14 cellular contexts compared by ENCODE assay signal in the genomic region with DNA sequence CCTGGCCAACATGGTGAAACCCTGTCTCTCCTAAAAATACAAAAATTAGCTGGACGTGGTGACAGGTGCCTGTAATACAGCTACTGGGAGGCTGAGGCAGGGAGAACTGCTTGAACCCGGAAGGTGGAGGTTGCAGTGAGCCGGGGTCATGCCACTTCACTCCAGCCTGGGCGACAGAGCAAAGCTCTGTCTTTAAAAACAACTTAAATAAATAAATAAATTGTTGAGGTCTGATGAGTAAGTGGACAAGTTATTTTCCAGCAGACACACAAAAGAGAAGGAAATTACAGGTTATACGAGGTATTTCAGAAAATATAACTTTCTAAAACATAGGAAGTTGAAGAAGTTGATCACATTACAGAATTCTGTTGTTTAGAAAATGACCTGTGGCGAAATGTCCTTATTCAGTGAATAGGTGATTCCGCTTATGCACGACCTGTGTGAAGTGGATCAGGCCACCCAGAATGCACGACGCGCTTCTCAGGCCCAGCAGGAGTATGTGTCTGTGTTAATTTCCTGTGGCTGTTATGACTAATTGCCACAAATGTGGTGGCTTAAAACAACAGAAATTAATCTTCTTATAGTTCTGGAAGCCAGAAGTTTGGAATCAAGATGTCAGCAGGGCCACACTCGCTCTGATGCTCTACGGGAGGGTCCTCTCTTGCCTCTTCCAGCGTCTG. TPM values are rescaled to one million over a fixed set of nuclear protein-coding genes. Genes with fewer than 3 reads are reported as not detected.
DNase-seq lines count a peak whose midpoint lies in the region; ATAC-seq and TF ChIP-seq lines count a peak whose summit lies in the region.
"Had no signal": no experiment of that assay in that cellular context is flagged by ENCODE, and none has a peak within 500 bp of the region (broad histone marks: within the 10 kb centered on the region; RNA-seq: fewer than 3 reads in every experiment).

No MANE protein-coding gene starts in this region.

- POLR2A ChIA-PET in activated CD8-positive, alpha-beta T cell treated with anti-CD3 and anti-CD28 coated beads for 36 hours (lab: Charles Lee) = no interaction called here
- POLR2A ChIA-PET in activated CD8-positive, alpha-beta T cell treated with anti-CD3 and anti-CD28 coated beads, Interleukin-2, amount 10 ng/mL, durations not matched to agents 7 days and 5 days (lab: Charles Lee) = no interaction called here
- POLR2A ChIA-PET in PC-3 (lab: Charles Lee; ENCODE audit: unreplicated experiment) = no interaction called here

- ATAC-seq in activated CD8-positive, alpha-beta T cell treated with anti-CD3 and anti-CD28 coated beads for 36 hours = peak; percentile 13
- ATAC-seq in activated CD8-positive, alpha-beta T cell treated with anti-CD3 and anti-CD28 coated beads, Interleukin-2, amount 10 ng/mL, durations not matched to agents 7 days and 5 days = no peak
- ATAC-seq in PC-3 = peak; percentile 24; the same call in 1 of the 2 replicates
- ATAC-seq in stimulated activated effector memory CD8-positive, alpha-beta T cell treated with anti-CD3 and anti-CD28 coated beads, Interleukin-12 subunit alpha, Interleukin-12 subunit beta, amount 100 ng/mL, for 72 hours = peak; percentile 82
- ATAC-seq: activated T-cell treated with anti-CD3 and anti-CD28 coated beads, Interleukin-2, amount 50 U/mL, for 4 hours; left colon had no signal

- no peaks in the 10 kb centered on the region for H4K20me1 ChIP-seq in PC-3 (ENCODE audit: low read length)

- H2AFZ ChIP-seq in PC-3 (ENCODE audit: low read length) = no peak overlapping the region

- H3F3A ChIP-seq in PC-3 (ENCODE audit: low read length, unreplicated experiment) = no peaks in the 10 kb centered on the region

- no peaks in the 10 kb centered on the region for H3K36me3 ChIP-seq in PC-3 (ENCODE audit: low read depth, low read length)
- peaks cover 0 to 24% (median 0%) of the 10 kb centered on the region in 3 donors for H3K36me3 ChIP-seq in esophagus squamous epithelium

- H3K4me3 Mint-ChIP-seq in activated CD8-positive, alpha-beta T cell treated with anti-CD3 and anti-CD28 coated beads for 36 hours = no peak overlapping the region
- H3K4me3 Mint-ChIP-seq in activated CD8-positive, alpha-beta T cell treated with anti-CD3 and anti-CD28 coated beads, Interleukin-2, amount 10 ng/mL, durations not matched to agents 7 days and 5 days = no peak overlapping the region
- H3K4me3 Mint-ChIP-seq in stimulated activated effector memory CD8-positive, alpha-beta T cell treated with anti-CD3 and anti-CD28 coated beads, Interleukin-12 subunit alpha, Interleukin-12 subunit beta, amount 100 ng/mL, for 72 hours = no peak overlapping the region
- H3K4me3 Mint-ChIP-seq: activated T-cell treated with anti-CD3 and anti-CD28 coated beads, Interleukin-2, amount 50 U/mL, for 4 hours had no signal

- H3K27me3 ChIP-seq in PC-3 (ENCODE audit: low read length) = no peaks in the 10 kb centered on the region
- no peaks in the 10 kb centered on the region for H3K27me3 ChIP-seq in esophagus squamous epithelium

- H3K4me1 Mint-ChIP-seq in activated CD8-positive, alpha-beta T cell treated with anti-CD3 and anti-CD28 coated beads for 36 hours (ENCODE audit: low read depth) = no peaks in the 10 kb centered on the region
- H3K4me1 Mint-ChIP-seq in activated CD8-positive, alpha-beta T cell treated with anti-CD3 and anti-CD28 coated beads, Interleukin-2, amount 10 ng/mL, durations not matched to agents 7 days and 5 days (ENCODE audit: low read depth) = peaks cover 5% of the 10 kb centered on the region
- no peaks in the 10 kb centered on the region for H3K4me1 Mint-ChIP-seq in stimulated activated effector memory CD8-positive, alpha-beta T cell treated with anti-CD3 and anti-CD28 coated beads, Interleukin-12 subunit alpha, Interleukin-12 subunit beta, amount 100 ng/mL, for 72 hours

- H3K4me1 ChIP-seq in PC-3 (ENCODE audit: insufficient read depth, low read length) (no peaks in the 10 kb centered on the region; the same call in 1 of the 2 replicates), esophagus squamous epithelium (peaks cover 0 to 4% (median 0%) of the 10 kb centered on the region in 3 donors)

- H3K27ac Mint-ChIP-seq in activated CD8-positive, alpha-beta T cell treated with anti-CD3 and anti-CD28 coated beads for 36 hours = no peak overlapping the region
- no peak overlapping the region for H3K27ac Mint-ChIP-seq in activated CD8-positive, alpha-beta T cell treated with anti-CD3 and anti-CD28 coated beads, Interleukin-2, amount 10 ng/mL, durations not matched to agents 7 days and 5 days
- H3K27ac Mint-ChIP-seq in stimulated activated effector memory CD8-positive, alpha-beta T cell treated with anti-CD3 and anti-CD28 coated beads, Interleukin-12 subunit alpha, Interleukin-12 subunit beta, amount 100 ng/mL, for 72 hours = no peak overlapping the region

- intact Hi-C loops in activated CD8-positive, alpha-beta T cell treated with anti-CD3 and anti-CD28 coated beads for 36 hours (cut with micrococcal nuclease) = no loop called here
- intact Hi-C loops in PC-3 (cut with micrococcal nuclease) (no loop called here), esophagus squamous epithelium (cut with DNase I) (no loop called here)

- no peak for TF ChIP-seq POLR2A in esophagus squamous epithelium (IDR thresholded peaks at IDR 0.05)

- H3K4me3 ChIP-seq in PC-3 (ENCODE audit: low read length) (no peak overlapping the region), choroid plexus epithelial cell (ENCODE audit: low read depth, low read length) (no peak overlapping the region), esophagus squamous epithelium (no peak overlapping the region)
- H3K4me3 ChIP-seq: coronary artery had no signal

- no TSS peak for BruUV-seq in PC-3 (replicated peaks; lab: Mats Ljungman, UMichigan)

- no peaks in the 10 kb centered on the region for H3K79me2 ChIP-seq in PC-3 (ENCODE audit: low read length)

- no peak for DNase-seq in activated CD8-positive, alpha-beta T cell treated with anti-CD3 and anti-CD28 coated beads for 36 hours
- DNase-seq in activated CD8-positive, alpha-beta T cell treated with anti-CD3 and anti-CD28 coated beads, Interleukin-2, amount 10 ng/mL, durations not matched to agents 7 days and 5 days = no peak
- DNase-seq in PC-3 = peak; percentile 11
- DNase-seq in choroid plexus epithelial cell (ENCODE audit: low read depth) = peak; percentile 36
- DNase-seq in stimulated activated effector memory CD8-positive, alpha-beta T cell treated with anti-CD3 and anti-CD28 coated beads, Interleukin-12 subunit alpha, Interleukin-12 subunit beta, amount 100 ng/mL, for 72 hours (ENCODE audit: low spot score in 2 of 2) = no peak
- no peak for DNase-seq in esophagus squamous epithelium (lab: John Stamatoyannopoulos, UW)
- no peak for DNase-seq in NCI-H774 (lab: John Stamatoyannopoulos, UW)
- no peak for DNase-seq in NCI-H1694 treated with DMSO at 0.1 percent for 48 hours (lab: John Stamatoyannopoulos, UW)
- DNase-seq: activated CD4-positive, alpha-beta T cell treated with anti-CD3 and anti-CD28 coated beads for 4 hours; activated T-cell treated with anti-CD3 and anti-CD28 coated beads, Interleukin-2, amount 50 U/mL, for 4 hours; left colon; NCI-H2029; posterior cingulate gyrus had no signal

- H3K4me2 ChIP-seq in PC-3 (ENCODE audit: low read length) = no peak overlapping the region

- H3K27ac ChIP-seq in PC-3 (ENCODE audit: low read length) = no peak overlapping the region
- no peak overlapping the region for H3K27ac ChIP-seq in esophagus squamous epithelium
- H3K27ac ChIP-seq: coronary artery had no signal

- no peak for TF ChIP-seq CTCF in activated CD8-positive, alpha-beta T cell treated with anti-CD3 and anti-CD28 coated beads for 36 hours (IDR thresholded peaks at IDR 0.05)
- TF ChIP-seq CTCF in PC-3 (conservative IDR thresholded peaks at IDR 0.05; ENCODE audit: low read depth, low read length) (no peak), choroid plexus epithelial cell (conservative IDR thresholded peaks at IDR 0.05; ENCODE audit: low read depth, low read length) (no peak), esophagus squamous epithelium (IDR thresholded peaks at IDR 0.05) (no peak)

- WGBS in esophagus squamous epithelium, 2 donors = 78 to 85% methylated on average over 14 of the region's 14 CpGs

- H3K9ac ChIP-seq in PC-3 (ENCODE audit: low read length) = no peak overlapping the region

- peaks cover 7% of the 10 kb centered on the region for H3K36me3 Mint-ChIP-seq in activated CD8-positive, alpha-beta T cell treated with anti-CD3 and anti-CD28 coated beads for 36 hours (ENCODE audit: low read depth)
- peaks cover 17% of the 10 kb centered on the region for H3K36me3 Mint-ChIP-seq in activated CD8-positive, alpha-beta T cell treated with anti-CD3 and anti-CD28 coated beads, Interleukin-2, amount 10 ng/mL, durations not matched to agents 7 days and 5 days (ENCODE audit: low read depth)
- peaks cover 64% of the 10 kb centered on the region for H3K36me3 Mint-ChIP-seq in stimulated activated effector memory CD8-positive, alpha-beta T cell treated with anti-CD3 and anti-CD28 coated beads, Interleukin-12 subunit alpha, Interleukin-12 subunit beta, amount 100 ng/mL, for 72 hours

- no peaks in the 10 kb centered on the region for H3K9me3 ChIP-seq in PC-3 (ENCODE audit: low read length)
- no peaks in the 10 kb centered on the region for H3K9me3 ChIP-seq in esophagus squamous epithelium

- no peaks in the 10 kb centered on the region for H3K9me2 ChIP-seq in PC-3 (replicated peaks; ENCODE audit: low read length)

- no peaks in the 10 kb centered on the region for H3K9me3 Mint-ChIP-seq in activated CD8-positive, alpha-beta T cell treated with anti-CD3 and anti-CD28 coated beads for 36 hours
- H3K9me3 Mint-ChIP-seq in activated CD8-positive, alpha-beta T cell treated with anti-CD3 and anti-CD28 coated beads, Interleukin-2, amount 10 ng/mL, durations not matched to agents 7 days and 5 days (ENCODE audit: insufficient read depth) = no peaks in the 10 kb centered on the region
- no peaks in the 10 kb centered on the region for H3K9me3 Mint-ChIP-seq in stimulated activated effector memory CD8-positive, alpha-beta T cell treated with anti-CD3 and anti-CD28 coated beads, Interleukin-12 subunit alpha, Interleukin-12 subunit beta, amount 100 ng/mL, for 72 hours
- H3K9me3 Mint-ChIP-seq: activated T-cell treated with anti-CD3 and anti-CD28 coated beads, Interleukin-2, amount 50 U/mL, for 4 hours had no signal

- CTCF ChIA-PET in activated CD8-positive, alpha-beta T cell treated with anti-CD3 and anti-CD28 coated beads for 36 hours (lab: Charles Lee) = no interaction called here
- CTCF ChIA-PET in activated CD8-positive, alpha-beta T cell treated with anti-CD3 and anti-CD28 coated beads, Interleukin-2, amount 10 ng/mL, durations not matched to agents 7 days and 5 days (lab: Charles Lee) = no interaction called here
- CTCF ChIA-PET in PC-3 (lab: Charles Lee) = no interaction called here

- H3K27me3 Mint-ChIP-seq in activated CD8-positive, alpha-beta T cell treated with anti-CD3 and anti-CD28 coated beads for 36 hours = no peaks in the 10 kb centered on the region
- H3K27me3 Mint-ChIP-seq in activated CD8-positive, alpha-beta T cell treated with anti-CD3 and anti-CD28 coated beads, Interleukin-2, amount 10 ng/mL, durations not matched to agents 7 days and 5 days (ENCODE audit: low read depth) = no peaks in the 10 kb centered on the region

RNA-seq across cellular contexts. Expression of gene P2RX7, which starts 38.0 kb away (rescaled TPM):
- 1 to 10 TPM; 3.6 to 4.7 TPM for total RNA-seq in activated CD8-positive, alpha-beta T cell treated with anti-CD3 and anti-CD28 coated beads for 36 hours
- total RNA-seq in activated CD8-positive, alpha-beta T cell treated with anti-CD3 and anti-CD28 coated beads, Interleukin-2, amount 10 ng/mL, durations not matched to agents 7 days and 5 days = 1 to 10 TPM; 8.9 to 9.7 TPM
- total RNA-seq in PC-3 (2014; rRNA removed) (1.6 and 6.0 TPM in 2 replicates), esophagus squamous epithelium (1 to 10 TPM; 1.6 to 2.7 (median 2.2) TPM)

RNA-seq across cellular contexts. Expression of gene P2RX4, which starts 39.2 kb away (rescaled TPM):
- total RNA-seq in activated CD8-positive, alpha-beta T cell treated with anti-CD3 and anti-CD28 coated beads for 36 hours = 10 to 100 TPM; 12.2 to 15.1 TPM
- total RNA-seq in activated CD8-positive, alpha-beta T cell treated with anti-CD3 and anti-CD28 coated beads, Interleukin-2, amount 10 ng/mL, durations not matched to agents 7 days and 5 days = 10 to 100 TPM; 38.7 to 41.0 TPM
- total RNA-seq in PC-3 (2014; rRNA removed) (19.4 and 21.6 TPM in 2 replicates), esophagus squamous epithelium (10 to 100 TPM; 13.0 to 32.3 (median 19.9) TPM)

Comparison
In these comparisons a context has a peak if more than half of its experiments do, and no peak if none do; other contexts are left out.
1. DNase-seq: peak in PC-3 (single experiment) and choroid plexus epithelial cell (single experiment); none in activated CD8-positive, alpha-beta T cell treated with anti-CD3 and anti-CD28 coated beads for 36 hours (single experiment), activated CD8-positive, alpha-beta T cell treated with anti-CD3 and anti-CD28 coated beads, Interleukin-2, amount 10 ng/mL, durations not matched to agents 7 days and 5 days (single experiment), stimulated activated effector memory CD8-positive, alpha-beta T cell treated with anti-CD3 and anti-CD28 coated beads, Interleukin-12 subunit alpha, Interleukin-12 subunit beta, amount 100 ng/mL, for 72 hours (0 of 2), esophagus squamous epithelium (single experiment), NCI-H774 (single experiment) and NCI-H1694 treated with DMSO at 0.1 percent for 48 hours (single experiment).